ENCODE assay signal across 23 cellular contexts in the genomic region with DNA sequence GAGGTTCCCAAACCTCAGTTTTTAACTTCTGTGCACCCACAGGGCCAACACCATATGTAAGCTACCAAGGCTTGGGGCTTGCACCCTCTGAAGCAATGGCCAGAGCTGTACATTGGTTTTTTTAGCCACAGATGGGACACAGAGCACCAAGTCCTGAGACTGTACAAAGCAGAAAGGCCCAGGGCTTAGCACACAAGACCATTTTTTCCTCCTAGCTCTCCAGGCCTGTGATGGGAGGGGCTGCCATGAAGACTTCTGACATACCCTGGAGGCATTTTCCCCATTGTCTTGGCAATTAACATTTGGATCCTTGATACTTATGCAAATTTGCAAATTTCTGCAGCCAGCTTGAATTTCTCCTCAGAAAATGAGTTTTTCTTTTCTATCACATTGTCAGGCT. TPM values are rescaled to one million over a fixed set of nuclear protein-coding genes. Genes with fewer than 3 reads are reported as not detected.
DNase-seq lines count a peak whose midpoint lies in the region; ATAC-seq, FAIRE-seq and TF ChIP-seq lines count a peak whose summit lies in the region.
"Had no signal": no experiment of that assay in that cellular context is flagged by ENCODE, and none has a peak within 500 bp of the region (broad histone marks: within the 10 kb centered on the region; RNA-seq: fewer than 3 reads in every experiment).

No MANE protein-coding gene starts in this region.

- H3K9me1 ChIP-seq in K562 (ENCODE audit: control insufficient read depth, insufficient read depth, low read length) = no peaks in the 10 kb centered on the region

- no peaks in the 10 kb centered on the region for H3K27me3 ChIP-seq in K562 (ENCODE audit: control insufficient read depth in 2 of 2, insufficient read depth in 2 of 2, low read length in 2 of 2)
- no peaks in the 10 kb centered on the region for H3K27me3 ChIP-seq in ovary
- H3K27me3 ChIP-seq: BE2C, BLaER1 had no signal

- H2AFZ ChIP-seq in K562 (ENCODE audit: low read depth, low read length) = no peak overlapping the region

- DNase-seq in A549 (ENCODE audit: low read depth in 1 of 2, low spot score in 1 of 2) = no peak
- no peak for DNase-seq in K562 (ENCODE audit: extremely low read depth in 1 of 4, low spot score in 3 of 4)
- DNase-seq in NK-92 (lab: John Stamatoyannopoulos, UW; ENCODE audit: unreplicated experiment) = no peak
- no peak for DNase-seq in ovary
- DNase-seq: ACHN; BE2C; C1 segment of cervical spinal cord; CD4-positive, alpha-beta memory T cell; CD4-positive, CD25-positive, alpha-beta regulatory T cell; CD8-positive, alpha-beta memory T cell; COR-L47; DMS 273 treated with DMSO at 0.1 percent for 48 hours; DMS153; DMS53; DMS79; DND-41; EL; GDM1 had no signal

- no peak for TF ChIP-seq CTCF in A549 (IDR thresholded peaks at IDR 0.05)
- no peak for TF ChIP-seq CTCF in HEK293 (tag by site-specific recombination; IDR thresholded peaks at IDR 0.05)
- TF ChIP-seq CTCF in K562 (IDR thresholded peaks at IDR 0.05 in 2 of 3, conservative IDR thresholded peaks at IDR 0.05 in 1 of 3; ENCODE audit: insufficient read depth in 2 of 3, low read depth in 1 of 3, low read length in 3 of 3) = no peak
- no peak for TF ChIP-seq CTCF in ovary (IDR thresholded peaks at IDR 0.05)

- H3K4me2 ChIP-seq in A549 = no peak overlapping the region
- H3K4me2 ChIP-seq in K562 (ENCODE audit: insufficient read depth, low read length) = no peak overlapping the region
- H3K4me2 ChIP-seq: BLaER1 had no signal

- H4K20me1 ChIP-seq in K562 (replicated peaks; ENCODE audit: control insufficient read depth, insufficient read depth, low read length) = no peaks in the 10 kb centered on the region
- H4K20me1 ChIP-seq: BLaER1 had no signal

- H3K9ac ChIP-seq in K562 (ENCODE audit: insufficient read depth in 1 of 2, low read depth in 2 of 2, low read length in 2 of 2) = no peak overlapping the region
- H3K9ac ChIP-seq: BLaER1 had no signal

- H3K27ac ChIP-seq in A549 (no peak overlapping the region), HEK293 (ENCODE audit: extremely low read depth, low read depth, low read length) (no peak overlapping the region), K562 (ENCODE audit: extremely low read depth, low read depth, low read length) (no peak overlapping the region), ovary (no peak overlapping the region)
- H3K27ac ChIP-seq: 22Rv1, BLaER1 had no signal

- FAIRE-seq in A549 (lab: Jason Lieb, UNC) (no peak), K562 (lab: Jason Lieb, UNC) (no peak)
- FAIRE-seq: GM12878 had no signal

- in situ Hi-C loops in K562 (cut with MboI) = loop anchor here (25.0 kb wide), 1 partner anchor 491 kb away; the partner anchor contains the start of gene FAM111A

- H3K9me3 ChIP-seq in A549 = peaks cover 13% of the 10 kb centered on the region; the same call in 1 of the 3 replicates
- H3K9me3 ChIP-seq in HEK293 (ENCODE audit: control insufficient read depth, insufficient read depth, low read depth, low read length) = no peaks in the 10 kb centered on the region
- H3K9me3 ChIP-seq in K562 (replicated peaks; ENCODE audit: control insufficient read depth, insufficient read depth, low read depth, low read length) = peaks cover 3% of the 10 kb centered on the region; the same call in 1 of the 2 replicates
- H3K9me3 ChIP-seq in ovary = no peaks in the 10 kb centered on the region
- H3K9me3 ChIP-seq: BE2C had no signal

- no peak for ATAC-seq in A549
- ATAC-seq in K562 = no peak
- ATAC-seq: GM12878 had no signal

- TF ChIP-seq EP300 in A549 (IDR thresholded peaks at IDR 0.05) (no peak), K562 (IDR thresholded peaks at IDR 0.05; ENCODE audit: low read length) (no peak), ovary (IDR thresholded peaks at IDR 0.05) (no peak)

- POLR2A ChIA-PET in A549 (lab: Yijun Ruan, JAX) (no interaction called here), HEK293 (lab: Yijun Ruan, JAX) (no interaction called here), K562 (lab: Yijun Ruan, JAX) (interaction anchor here (0.7 kb wide), 1 partner anchor 417 kb away, joined by 3 read pairs; no protein-coding TSS in a partner anchor)

- H3K79me2 ChIP-seq in K562 (ENCODE audit: control insufficient read depth, insufficient read depth, low read length) = no peaks in the 10 kb centered on the region

- intact Hi-C loops in K562 (cut with micrococcal nuclease) = no loop called here
- intact Hi-C loops in ovary (cut with DNase I) = no loop called here

- no TSS peak for BruUV-seq in K562 (replicated peaks; lab: Mats Ljungman, UMichigan)

- TF ChIP-seq POLR2A in A549 (IDR thresholded peaks at IDR 0.05; ENCODE audit: low read length) = no peak
- TF ChIP-seq POLR2A in K562 (conservative IDR thresholded peaks at IDR 0.05) = no peak
- TF ChIP-seq POLR2A in ovary (IDR thresholded peaks at IDR 0.05) = no peak

- H3K4me3 ChIP-seq in A549 (no peak overlapping the region), HEK293 (ENCODE audit: low read depth, low read length) (no peak overlapping the region), K562 (no peak overlapping the region), ovary (no peak overlapping the region)
- H3K4me3 ChIP-seq: BLaER1, GM12878 had no signal

- H3K4me1 ChIP-seq in A549 (no peaks in the 10 kb centered on the region), HEK293 (ENCODE audit: control insufficient read depth, insufficient read depth, low read length) (no peaks in the 10 kb centered on the region), K562 (replicated peaks in 1 of 2; ENCODE audit: control insufficient read depth in 2 of 2, insufficient read depth in 2 of 2, low read length in 2 of 2) (peaks cover 0 to 9% of the 10 kb centered on the region in 2 experiments; a peak in 3 of 5 replicates), ovary (ENCODE audit: insufficient read depth) (peaks cover 3% of the 10 kb centered on the region)
- H3K4me1 ChIP-seq: BE2C had no signal

- TF ChIP-seq RAD21 in A549 (conservative IDR thresholded peaks at IDR 0.05 in 1 of 2, IDR thresholded peaks at IDR 0.05 in 1 of 2) = no peak
- no peak for TF ChIP-seq RAD21 in K562 (CRISPR knock-in tag; conservative IDR thresholded peaks at IDR 0.05 in 1 of 2, IDR thresholded peaks at IDR 0.05 in 1 of 2)

- CTCF ChIA-PET in A549 (lab: Yijun Ruan, JAX) (interaction anchor here (0.8 kb wide), 1 partner anchor 17 kb away, joined by 3 read pairs; no protein-coding TSS in a partner anchor), HEK293 (lab: Yijun Ruan, JAX) (interaction anchor here (0.7 kb wide), 2 partner anchors 30 to 520 kb away, joined by 3 to 4 read pairs; no protein-coding TSS in a partner anchor), K562 (lab: Yijun Ruan, JAX; ENCODE audit: low intra/inter-chr PET ratio) (no interaction called here)

- H3K36me3 ChIP-seq in HEK293 (ENCODE audit: control insufficient read depth in 2 of 2, insufficient read depth in 1 of 2, low read length in 2 of 2) (no peaks in the 10 kb centered on the region), K562 (ENCODE audit: control insufficient read depth, insufficient read depth, low read length) (no peaks in the 10 kb centered on the region), ovary (no peaks in the 10 kb centered on the region)
- H3K36me3 ChIP-seq: BE2C had no signal

TF ChIP-seq in A549, 52 proteins besides CTCF, POLR2A, EP300 and RAD21:
- TF ChIP-seq ZFP36 (IDR thresholded peaks at IDR 0.05; ENCODE audit: borderline replicate concordance, partially characterized antibody) (peak; percentile 69), FOSB (CRISPR knock-in tag; IDR thresholded peaks at IDR 0.05) (no peak)

TF ChIP-seq in HEK293, 187 proteins besides CTCF, POLR2A, EP300 and RAD21 (continues in another document):
- TF ChIP-seq ZNF585B (tag by site-specific recombination; IDR thresholded peaks at IDR 0.05) = peak; percentile 89

TF ChIP-seq in K562, 482 proteins besides CTCF, POLR2A, EP300 and RAD21 (continues in another document):
- TF ChIP-seq HDAC2 (IDR thresholded peaks at IDR 0.05) (no peak), ELF4 (CRISPR knock-in tag; IDR thresholded peaks at IDR 0.05) (no peak), DLX4 (CRISPR knock-in tag; IDR thresholded peaks at IDR 0.05) (no peak)

RNA-seq across cellular contexts. Expression of gene CNTF, which starts 23.4 kb away (rescaled TPM):
- polyA plus RNA-seq in A549 (2011; rRNA removed) (1.3 and 1.8 TPM in 2 replicates), A549 (2017; fragmentation: RNase III; extraction: RNeasy Plus Mini Kit Qiagen cat#74134 plus additional on column Dnase treatment) (0.91 to 1.3 TPM (median 1.2 TPM) in 3 replicates), K562 (2011; rRNA removed) (1.6 and 1.7 TPM in 2 replicates), K562 (2014; fragmentation: Illumina TruSeq; extraction: Trizol) (2.2 and 2.9 TPM in 2 replicates), K562 (2014; fragmentation: Nextera tagmentation; extraction: Ambion mirVana) (under 1 TPM; 0.17 to 0.71 TPM), K562 (2014; rRNA removed) (1.2 and 2.3 TPM in 2 replicates), ovary (1 to 10 TPM in 1 of 2 donors, under 1 TPM in 1; 0.22 to 2.0 TPM)
- 0.33 and 0.49 TPM in 2 replicates for polyA plus RNA-seq in A549 (2012; cell fraction: cytosol; rRNA removed)
- 2.1 and 2.8 TPM in 2 replicates for polyA plus RNA-seq in A549 (2012; cell fraction: nucleus; rRNA removed)
- polyA minus RNA-seq in A549 (2011; rRNA and poly(A)+ RNA removed) = 3.7 and 5.0 TPM in 2 replicates
- 7.6 and 18.0 TPM in 2 replicates for total RNA-seq in K562 (2011; cell fraction: chromatin; rRNA removed; ENCODE audit: low replicate concordance)
- 4.8 and 6.6 TPM in 2 replicates for total RNA-seq in K562 (2011; cell fraction: nucleolus; rRNA removed)
- 15.2 and 24.6 TPM in 2 replicates for total RNA-seq in K562 (2011; cell fraction: nucleoplasm; rRNA removed)
- total RNA-seq in K562 (2014; rRNA removed) (1.2 and 1.7 TPM in 2 replicates), K562 (2014; rRNA removed; fragmentation: Illumina TruSeq; extraction: Trizol) (4.3 and 4.9 TPM in 2 replicates), K562 (2015; rRNA removed; fragmentation: Illumina TruSeq; extraction: Trizol) (4.6 and 5.0 TPM in 2 replicates), K562 (2021) (3.1 and 3.2 TPM in 2 replicates), ovary (1 to 10 TPM in 2 of 7 donors, under 1 TPM in 5; 0.33 to 1.1 (median 0.87) TPM)
- 0.40 and 0.68 TPM in 2 replicates for polyA plus RNA-seq in K562 (2011; cell fraction: cytosol; rRNA removed)
- polyA plus RNA-seq in K562 (2011; cell fraction: nucleus; rRNA removed) = 4.3 and 7.2 TPM in 2 replicates
- 1.6 and 2.0 TPM in 2 replicates for polyA plus RNA-seq in K562 (2012)
- polyA minus RNA-seq in K562 (2011; rRNA and poly(A)+ RNA removed) = 6.6 and 8.3 TPM in 2 replicates
- 0.57 TPM in 1 of 2 replicates, not detected in the other for polyA minus RNA-seq in K562 (2011; cell fraction: cytosol; rRNA and poly(A)+ RNA removed)
- 15.8 and 28.9 TPM in 2 replicates for polyA minus RNA-seq in K562 (2011; cell fraction: nucleus; rRNA and poly(A)+ RNA removed)
- polyA plus RNA-seq: CD14-positive monocyte; CD4-positive, CD25-positive, alpha-beta regulatory T cell; CD8-positive, alpha-beta memory T cell had no signal
